10 cellular contexts compared by ENCODE assay signal in genomic region chr2:162025121-162025911, GRCh38. TPM values are rescaled to one million over a fixed set of nuclear protein-coding genes. Genes with fewer than 3 reads are reported as not detected.
DNase-seq lines count a peak whose midpoint lies in the region; ATAC-seq and TF ChIP-seq lines count a peak whose summit lies in the region.
"Had no signal": no experiment of that assay in that cellular context is flagged by ENCODE, and none has a peak within 500 bp of the region (broad histone marks: within the 10 kb centered on the region; RNA-seq: fewer than 3 reads in every experiment).

No MANE protein-coding gene starts in this region.

- POLR2A ChIA-PET in Caco-2 (lab: Charles Lee): no interaction called here

- peaks cover 69% of the 10 kb centered on the region for H3K36me3 Mint-ChIP-seq in Caco-2 (ENCODE audit: insufficient read depth, unreplicated experiment)

- no peaks in the 10 kb centered on the region for H3K9me3 ChIP-seq in Caco-2

- no peaks in the 10 kb centered on the region for H3K27me3 Mint-ChIP-seq in Caco-2 (ENCODE audit: insufficient read depth, unreplicated experiment)
- H3K27me3 Mint-ChIP-seq: activated naive CD8-positive, alpha-beta T cell treated with anti-CD3 and anti-CD28 coated beads, Interleukin-2, amount 10 ng/mL, durations not matched to agents 7 days and 5 days had no signal

- CTCF ChIA-PET in Caco-2 (lab: Charles Lee): no interaction called here

- no TSS peak for BruUV-seq in Caco-2 (replicated peaks; lab: Mats Ljungman, UMichigan)

- H3K27me3 ChIP-seq in Caco-2 (replicated peaks; ENCODE audit: control insufficient read depth, insufficient read depth, low read length): no peaks in the 10 kb centered on the region

- H3K4me1 ChIP-seq in Caco-2: no peaks in the 10 kb centered on the region

- peaks cover 7% of the 10 kb centered on the region for H3K4me1 Mint-ChIP-seq in Caco-2 (ENCODE audit: low read depth, unreplicated experiment)

- peak overlapping the region; percentile 26 for H3K27ac Mint-ChIP-seq in Caco-2 (ENCODE audit: unreplicated experiment)

- peaks cover 13% of the 10 kb centered on the region for H3K36me3 ChIP-seq in Caco-2 (ENCODE audit: control insufficient read depth, insufficient read depth, low read length)

- DNase-seq in Caco-2 (no peak), HT1080 (ENCODE audit: low read depth) (peak; percentile 11), amniotic epithelial cell (ENCODE audit: low read depth) (peak; percentile 87), omental fat pad (ENCODE audit: low spot score) (no peak), dermis blood vessel endothelial cell (no peak), NOMO-1 treated with dmso at 0.1 percent for 144 hours (lab: John Stamatoyannopoulos, UW; ENCODE audit: unreplicated experiment) (no peak)
- DNase-seq: activated naive CD8-positive, alpha-beta T cell treated with anti-CD3 and anti-CD28 coated beads, Interleukin-2, amount 10 ng/mL, durations not matched to agents 7 days and 5 days; NCI-H1417 treated with DMSO at 0.1 percent for 48 hours; OCI-M1 had no signal

- H3K9me3 Mint-ChIP-seq in Caco-2 (ENCODE audit: unreplicated experiment): no peaks in the 10 kb centered on the region
- H3K9me3 Mint-ChIP-seq: activated naive CD8-positive, alpha-beta T cell treated with anti-CD3 and anti-CD28 coated beads, Interleukin-2, amount 10 ng/mL, durations not matched to agents 7 days and 5 days had no signal

- TF ChIP-seq CTCF in Caco-2 (IDR thresholded peaks at IDR 0.05; ENCODE audit: insufficient read depth in 1 of 2, low read depth in 1 of 2, low read length in 1 of 2, severe bottlenecking in 1 of 2, unreplicated experiment in 1 of 2) (no peak), omental fat pad (IDR thresholded peaks at IDR 0.05) (no peak)

- H3K4me3 Mint-ChIP-seq in Caco-2 (ENCODE audit: unreplicated experiment): no peak overlapping the region
- H3K4me3 Mint-ChIP-seq: activated naive CD8-positive, alpha-beta T cell treated with anti-CD3 and anti-CD28 coated beads, Interleukin-2, amount 10 ng/mL, durations not matched to agents 7 days and 5 days had no signal

- H3K4me3 ChIP-seq in Caco-2 (ENCODE audit: low read depth, low read length): no peak overlapping the region

- ATAC-seq in omental fat pad (ENCODE audit: low FRiP score): peak; percentile 58
- no peak for ATAC-seq in GM21526 (IDR thresholded peaks at IDR 0.05; ENCODE audit: low FRiP score, unreplicated experiment)

- intact Hi-C loops in Caco-2 (cut with micrococcal nuclease; ENCODE audit: unreplicated experiment): no loop called here

RNA-seq across cellular contexts. Expression of gene DPP4, which starts 48.7 kb away (rescaled TPM):
- total RNA-seq in Caco-2 (2022) (190 and 199 TPM in 2 replicates), omental fat pad (100 to 1,000 TPM in 1 of 4 donors, 10 to 100 TPM in 3; 11.7 to 105 (median 21.0) TPM), dermis blood vessel endothelial cell (84.1 and 175 TPM in 2 replicates)
- not detected in 2 replicates for total RNA-seq in HT1080 (2014; rRNA removed; shearing (Covaris generic))
- not detected in 2 replicates for polyA plus RNA-seq in HT1080 (2015; cell fraction: cytosol; rRNA removed)
- polyA plus RNA-seq in HT1080 (2015; cell fraction: nucleus; rRNA removed): not detected in 2 replicates

Comparison
In these comparisons a context has a peak if more than half of its experiments do, and no peak if none do; other contexts are left out.
1. DNase-seq: peak in HT1080 (single experiment) and amniotic epithelial cell (single experiment); none in Caco-2 (0 of 2), omental fat pad (single experiment), dermis blood vessel endothelial cell (single experiment) and NOMO-1 treated with dmso at 0.1 percent for 144 hours (single experiment).
2. RNA of gene DPP4, which starts 48.7 kb away (total RNA-seq): 190 to 199 TPM in Caco-2, 84.1 to 175 TPM in dermis blood vessel endothelial cell and 11.7 to 105 TPM in omental fat pad; not detected in HT1080; every median in the first group is over 10 times any median in the second.